In genomic region chr4:33512397-33512796, GRCh38 we compare ENCODE assay signal across 18 cellular contexts.
DNase-seq lines count a peak whose midpoint lies in the region; ATAC-seq lines count a peak whose summit lies in the region.
"Had no signal": no experiment of that assay in that cellular context is flagged by ENCODE, and none has a peak within 500 bp of the region (broad histone marks: within the 10 kb centered on the region; RNA-seq: fewer than 3 reads in every experiment).

No MANE protein-coding gene starts in this region.

- ATAC-seq in GM18867 (IDR thresholded peaks at IDR 0.05; ENCODE audit: unreplicated experiment) = peak; percentile 66
- peak; percentile 69 for ATAC-seq in HG03103 (IDR thresholded peaks at IDR 0.05; ENCODE audit: low read depth, unreplicated experiment)
- no peak for ATAC-seq in GM19397 (IDR thresholded peaks at IDR 0.05; ENCODE audit: unreplicated experiment)
- ATAC-seq: lower lobe of right lung had no signal

- DNase-seq in NOMO-1 (lab: John Stamatoyannopoulos, UW; ENCODE audit: unreplicated experiment in 2 of 2) (peak; percentile 71 to 89), medulla oblongata (ENCODE audit: extremely low spot score) (peak; percentile 53), COLO829 (ENCODE audit: low spot score) (no peak), EL (no peak), DMS53 (lab: John Stamatoyannopoulos, UW) (no peak)
- DNase-seq: activated CD8-positive, alpha-beta memory T cell treated with anti-CD3 and anti-CD28 coated beads for 24 hours; AML-193; dermis blood vessel endothelial cell; GOT3; lower lobe of right lung; NCI-H526 treated with DMSO at 0.1 percent for 48 hours; nephron progenitor cell; SHP77 treated with DMSO at 0.1 percent for 48 hours; sigmoid colon; stimulated activated CD4-positive, alpha-beta T cell treated with anti-CD3 and anti-CD28 coated beads, Interleukin-4, amount 100 ng/mL, for 24 hours had no signal

Comparison
In these comparisons a context has a peak if more than half of its experiments do, and no peak if none do; other contexts are left out.
1. DNase-seq: peak in NOMO-1 (2 of 2) and medulla oblongata (single experiment); none in COLO829 (single experiment), EL (single experiment) and DMS53 (single experiment).